In genomic region chr11:63762662-63763505, GRCh38 we compare ENCODE assay signal across 10 cellular contexts. TPM values are rescaled to one million over a fixed set of nuclear protein-coding genes. Genes with fewer than 3 reads are reported as not detected.
DNase-seq lines count a peak whose midpoint lies in the region; TF ChIP-seq lines count a peak whose summit lies in the region.
"Had no signal": no experiment of that assay in that cellular context is flagged by ENCODE, and none has a peak within 500 bp of the region (broad histone marks: within the 10 kb centered on the region; RNA-seq: fewer than 3 reads in every experiment).

No MANE protein-coding gene starts in this region.

- TF ChIP-seq POLR2A in uterus (IDR thresholded peaks at IDR 0.05): peak in 1 of 2 donors; percentile 9

- H3K4me3 ChIP-seq in fibroblast of mammary gland (ENCODE audit: control insufficient read depth, low read depth, low read length) (peak overlapping the region; percentile 60), muscle layer of duodenum (ENCODE audit: low read depth in 1 of 2, low read length in 2 of 2) (peak overlapping the region; percentile 26 to 77), uterus (peak overlapping the region; percentile 40 to 50)

- TF ChIP-seq CTCF in fibroblast of mammary gland (conservative IDR thresholded peaks at IDR 0.05; ENCODE audit: control insufficient read depth, insufficient read depth, low read depth, low read length) (no peak), uterus (IDR thresholded peaks at IDR 0.05) (peak in 2 of 4 experiments; percentile 22 to 38)

- H3K9me3 ChIP-seq in muscle layer of duodenum (ENCODE audit: control insufficient read depth in 1 of 2, low read length in 2 of 2): no peaks in the 10 kb centered on the region
- H3K9me3 ChIP-seq in uterus: no peaks in the 10 kb centered on the region

- H3K4me1 ChIP-seq in muscle layer of duodenum (ENCODE audit: control insufficient read depth in 1 of 2, insufficient read depth in 2 of 2, low read length in 2 of 2) (peaks cover 6 to 41% of the 10 kb centered on the region in 2 donors), uterus (peaks cover 0 to 18% of the 10 kb centered on the region in 2 donors)

- peaks cover 0 to 4% of the 10 kb centered on the region in 2 donors for H3K36me3 ChIP-seq in muscle layer of duodenum (ENCODE audit: control insufficient read depth in 1 of 2, insufficient read depth in 2 of 2, low read length in 2 of 2)
- no peaks in the 10 kb centered on the region for H3K36me3 ChIP-seq in uterus

- H3K27me3 ChIP-seq in muscle layer of duodenum (ENCODE audit: low read depth, low read length) (no peaks in the 10 kb centered on the region), uterus (no peaks in the 10 kb centered on the region)

- intact Hi-C loops in uterus (cut with DNase I; ENCODE audit: low total_unique reads): loop anchor here (10.0 kb wide), 2 partner anchors 182 to 382 kb away; no protein-coding TSS in a partner anchor

- peak; percentile 7 for DNase-seq in NCI-H510A (lab: John Stamatoyannopoulos, UW)
- DNase-seq in NCI-H510A treated with DMSO at 0.1 percent for 48 hours (lab: John Stamatoyannopoulos, UW): no peak
- peak; percentile 51 for DNase-seq in fibroblast of mammary gland (ENCODE audit: low read depth)
- DNase-seq in uterus: peak; percentile 47 to 61
- DNase-seq in EL: no peak
- no peak for DNase-seq in stimulated activated CD4-positive, alpha-beta T cell treated with anti-CD3 and anti-CD28 coated beads, Interleukin-2, amount 100 ng/mL, for 24 hours
- no peak for DNase-seq in activated CD4-positive, alpha-beta T cell treated with anti-CD3 and anti-CD28 coated beads, Interleukin-2, amount 50 U/mL, for 1 hour
- DNase-seq: activated CD4-positive, CD25-positive, alpha-beta regulatory T cell treated with anti-CD3 and anti-CD28 coated beads, Interleukin-2, amount 50 U/mL, for 72 hours had no signal

- H3K27ac ChIP-seq in muscle layer of duodenum (ENCODE audit: low read length): no peak overlapping the region
- peak overlapping the region; percentile 81 to 96 for H3K27ac ChIP-seq in uterus
- H3K27ac ChIP-seq: KMS-11 had no signal

RNA-seq across cellular contexts. Expression of gene ZFTA, which starts 5.7 kb away (rescaled TPM):
- total RNA-seq in uterus: 10 to 100 TPM; 19.7 to 61.5 (median 48.4) TPM

RNA-seq across cellular contexts. Expression of gene SPINDOC, which starts 50.4 kb away (rescaled TPM):
- total RNA-seq in uterus: 10 to 100 TPM in 2 of 4 donors, 1 to 10 TPM in 2; 1.3 to 28.7 (median 10.6) TPM

Comparison
In these comparisons a context has a peak if more than half of its experiments do, and no peak if none do; other contexts are left out.
1. DNase-seq: peak in NCI-H510A (single experiment), fibroblast of mammary gland (single experiment) and uterus (2 of 2); none in NCI-H510A treated with DMSO at 0.1 percent for 48 hours (single experiment), EL (single experiment), stimulated activated CD4-positive, alpha-beta T cell treated with anti-CD3 and anti-CD28 coated beads, Interleukin-2, amount 100 ng/mL, for 24 hours (0 of 2) and activated CD4-positive, alpha-beta T cell treated with anti-CD3 and anti-CD28 coated beads, Interleukin-2, amount 50 U/mL, for 1 hour (single experiment).
2. Peak in every context shown above with its lines, with median percentiles within 50 percentile points of each other: H3K4me3 ChIP-seq.